8 cellular contexts compared by ENCODE assay signal in genomic region chr20:46709459-46710148, GRCh38. TPM values are rescaled to one million over a fixed set of nuclear protein-coding genes. Genes with fewer than 3 reads are reported as not detected.
DNase-seq lines count a peak whose midpoint lies in the region; ATAC-seq, FAIRE-seq and TF ChIP-seq lines count a peak whose summit lies in the region.

Gene SLC2A10, plus strand, starts transcription at chr20:46709649. Its CDS starts 88 bp downstream, at chr20:46709737.

- peaks cover 19% of the 10 kb centered on the region for H4K20me1 ChIP-seq in astrocyte (ENCODE audit: insufficient read depth, low read length)

- peak within 1 kb of the TSS; percentile 73 for H3K4me3 Mint-ChIP-seq in activated naive CD4-positive, alpha-beta T cell treated with anti-CD3 and anti-CD28 coated beads, Interleukin-2, amount 50 U/mL, for 24 hours
- peak within 1 kb of the TSS; percentile 89 for H3K4me3 Mint-ChIP-seq in astrocyte (ENCODE audit: unreplicated experiment)

- H3K4me2 ChIP-seq in astrocyte (ENCODE audit: low read length), result peak within 1 kb of the TSS; percentile 98

- TF ChIP-seq CTCF in astrocyte (IDR thresholded peaks at IDR 0.05; ENCODE audit: insufficient read depth, low read depth, low read length), result no peak

- no peak for ATAC-seq in GM19023 (IDR thresholded peaks at IDR 0.05; ENCODE audit: unreplicated experiment)

- H3K9me3 Mint-ChIP-seq in activated naive CD4-positive, alpha-beta T cell treated with anti-CD3 and anti-CD28 coated beads, Interleukin-2, amount 50 U/mL, for 24 hours, result no peaks in the 10 kb centered on the region
- H3K9me3 Mint-ChIP-seq in astrocyte (ENCODE audit: unreplicated experiment), result peaks cover 6% of the 10 kb centered on the region

- peaks cover 11% of the 10 kb centered on the region for H3K4me1 Mint-ChIP-seq in activated naive CD4-positive, alpha-beta T cell treated with anti-CD3 and anti-CD28 coated beads, Interleukin-2, amount 50 U/mL, for 24 hours
- peaks cover 5% of the 10 kb centered on the region for H3K4me1 Mint-ChIP-seq in astrocyte (ENCODE audit: low read depth, unreplicated experiment)

- FAIRE-seq in astrocyte (lab: Jason Lieb, UNC), result no peak

- H3K9ac ChIP-seq in astrocyte (ENCODE audit: low read length), result peak within 1 kb of the TSS; percentile 93

- no peaks in the 10 kb centered on the region for H3K27me3 ChIP-seq in astrocyte (ENCODE audit: insufficient read depth, low read length)

- H3K36me3 Mint-ChIP-seq in activated naive CD4-positive, alpha-beta T cell treated with anti-CD3 and anti-CD28 coated beads, Interleukin-2, amount 50 U/mL, for 24 hours, result peaks cover 2% of the 10 kb centered on the region
- peaks cover 8% of the 10 kb centered on the region for H3K36me3 Mint-ChIP-seq in astrocyte (ENCODE audit: low read depth, unreplicated experiment)

- H3K4me3 ChIP-seq in astrocyte (ENCODE audit: insufficient read depth, low read depth, low read length) (peak within 1 kb of the TSS; percentile 85), iPS-18c (ENCODE audit: insufficient read depth, low read depth, low read length) (peak within 1 kb of the TSS; percentile 62), skeletal muscle cell (ENCODE audit: low read depth, low read length) (peak within 1 kb of the TSS; percentile 71)

- peak within 1 kb of the TSS; percentile 90 for H2AFZ ChIP-seq in astrocyte (ENCODE audit: low read depth, low read length)

- H3K27ac Mint-ChIP-seq in activated naive CD4-positive, alpha-beta T cell treated with anti-CD3 and anti-CD28 coated beads, Interleukin-2, amount 50 U/mL, for 24 hours, result peak within 1 kb of the TSS; percentile 33
- H3K27ac Mint-ChIP-seq in astrocyte (ENCODE audit: unreplicated experiment), result peak within 1 kb of the TSS; percentile 60

- peak within 1 kb of the TSS; percentile 62 for H3K27ac ChIP-seq in astrocyte (ENCODE audit: low read depth, low read length)

- peaks cover 39% of the 10 kb centered on the region for H3K27me3 Mint-ChIP-seq in activated naive CD4-positive, alpha-beta T cell treated with anti-CD3 and anti-CD28 coated beads, Interleukin-2, amount 50 U/mL, for 24 hours
- H3K27me3 Mint-ChIP-seq in astrocyte (ENCODE audit: low read depth, unreplicated experiment), result peaks cover 3% of the 10 kb centered on the region

- no peak for DNase-seq in activated naive CD4-positive, alpha-beta T cell treated with Interleukin-2 at 50 U/mL for 16 hours
- DNase-seq in astrocyte (ENCODE audit: low read depth) (peak; percentile 42), skeletal muscle cell (ENCODE audit: low read depth) (no peak), cortex of kidney (lab: John Stamatoyannopoulos, UW) (no peak)
- no peak for DNase-seq in effector CD4-positive, alpha-beta T cell

- H3K9me3 ChIP-seq in astrocyte (ENCODE audit: insufficient read depth, low read depth, low read length) (no peaks in the 10 kb centered on the region), iPS-18c (ENCODE audit: control insufficient read depth, insufficient read depth, low read length) (no peaks in the 10 kb centered on the region)

- H3K4me1 ChIP-seq in astrocyte (ENCODE audit: insufficient read depth, low read length), result peaks cover 8% of the 10 kb centered on the region

- no peaks in the 10 kb centered on the region for H3K36me3 ChIP-seq in astrocyte (ENCODE audit: insufficient read depth, low read length)

- peaks cover 37% of the 10 kb centered on the region for H3K79me2 ChIP-seq in astrocyte (ENCODE audit: insufficient read depth, low read length)

RNA-seq across cellular contexts. Expression of gene SLC2A10, which starts in this region (rescaled TPM):
- total RNA-seq in astrocyte, result 12.7 and 16.1 TPM in 2 replicates
